Comparison of ENCODE assay signal across 8 cellular contexts in the genomic region with DNA sequence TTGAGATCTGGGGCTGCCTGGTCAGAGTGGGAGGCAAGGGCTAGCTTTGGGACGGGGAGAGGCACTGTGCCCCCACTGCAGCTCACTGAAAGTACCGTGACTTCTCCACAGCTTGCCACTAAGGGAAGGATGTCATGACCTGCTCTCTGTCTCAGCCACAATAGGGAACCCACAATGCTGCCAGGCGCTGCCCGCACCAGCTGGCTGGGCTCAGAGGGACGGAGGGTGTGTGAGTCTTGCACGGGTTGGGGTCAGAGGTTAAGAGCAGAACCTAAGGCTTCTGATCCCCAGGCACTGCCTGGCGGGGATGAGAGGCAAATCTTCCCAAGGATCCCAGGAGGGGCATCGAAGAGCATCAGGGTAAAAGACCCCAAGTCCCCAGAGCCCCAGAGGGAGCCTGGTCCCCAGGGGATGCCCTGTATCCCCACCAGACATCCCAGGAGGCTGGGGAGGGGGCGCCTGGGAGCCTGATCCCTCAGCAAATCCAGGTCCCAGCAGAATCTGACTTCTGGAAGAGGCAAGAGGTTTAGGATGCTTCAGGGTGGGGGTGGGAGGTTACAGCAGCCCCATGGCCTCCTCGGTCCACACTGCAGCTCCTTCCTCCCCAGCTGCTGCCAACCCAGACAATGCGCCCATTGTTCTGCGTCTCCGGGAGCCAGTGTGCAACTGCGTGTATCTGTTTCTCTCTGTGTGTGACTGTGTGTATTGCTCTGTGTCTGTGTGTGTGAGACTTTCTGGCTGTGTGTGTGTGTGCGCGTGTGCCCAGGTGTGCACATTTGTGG. TPM values are rescaled to one million over a fixed set of nuclear protein-coding genes. Genes with fewer than 3 reads are reported as not detected.
A peak's percentile ranks its signal among the peaks of the same experiment; 100 is the strongest.
DNase-seq lines count a peak whose midpoint lies in the region; ATAC-seq and TF ChIP-seq lines count a peak whose summit lies in the region.
"Had no signal": no experiment of that assay in that cellular context is flagged by ENCODE, and none has a peak within 500 bp of the region (broad histone marks: within the 10 kb centered on the region; RNA-seq: fewer than 3 reads in every experiment).

No MANE protein-coding gene starts in this region.

- H3K36me3 ChIP-seq in heart right ventricle (peaks cover 0 to 15% (median 2%) of the 10 kb centered on the region in 9 donors), gastrocnemius medialis (no peaks in the 10 kb centered on the region)

- peaks cover 0 to 11% (median 0%) of the 10 kb centered on the region in 7 donors for H3K27me3 ChIP-seq in heart right ventricle
- no peaks in the 10 kb centered on the region for H3K27me3 ChIP-seq in gastrocnemius medialis

- no peak for TF ChIP-seq POLR2A in gastrocnemius medialis (IDR thresholded peaks at IDR 0.05)

- intact Hi-C loops in heart right ventricle (cut with DNase I) = loop anchor here in 1 of 10 donors (5.0 kb wide), 1 partner anchor 54 kb away; the partner anchor contains the start of gene BSDC1
- intact Hi-C loops in gastrocnemius medialis (cut with DNase I; ENCODE audit: low total_unique reads) = no loop called here

- H3K4me3 ChIP-seq in heart right ventricle = no peak overlapping the region
- no peak overlapping the region for H3K4me3 ChIP-seq in gastrocnemius medialis

- DNase-seq in SW480 (ENCODE audit: low spot score) = peak; percentile 74
- no peak for DNase-seq in heart right ventricle
- DNase-seq in stimulated activated naive B cell treated with anti-CD40 and anti-IgM and Interleukin-4, amounts not matched to agents 10 μg/mL and 1 μg/mL and 100 μg/mL, for 72 hours = peak; percentile 79
- no peak for DNase-seq in GM19238 (ENCODE audit: insufficient read length, low spot score)
- no peak for DNase-seq in gastrocnemius medialis

- no peaks in the 10 kb centered on the region for H3K9me3 Mint-ChIP-seq in stimulated activated naive B cell treated with anti-CD40 and anti-IgM and Interleukin-4, amounts not matched to agents 10 μg/mL and 1 μg/mL and 100 μg/mL, for 72 hours

- peaks cover 4 to 18% of the 10 kb centered on the region in 2 donors for H3K36me3 Mint-ChIP-seq in stimulated activated naive B cell treated with anti-CD40 and anti-IgM and Interleukin-4, amounts not matched to agents 10 μg/mL and 1 μg/mL and 100 μg/mL, for 72 hours

- ATAC-seq in HG03432 (IDR thresholded peaks at IDR 0.05; ENCODE audit: unreplicated experiment) (peak; percentile 26), heart right ventricle (peak; percentile 20 to 49 (median 32)), gastrocnemius medialis (no peak), GM19455 (IDR thresholded peaks at IDR 0.05; ENCODE audit: unreplicated experiment) (no peak)
- peak; percentile 62 to 63 for ATAC-seq in stimulated activated naive B cell treated with anti-CD40 and anti-IgM and Interleukin-4, amounts not matched to agents 10 μg/mL and 1 μg/mL and 100 μg/mL, for 72 hours (replicated peaks)

- WGBS in heart right ventricle, 2 donors = 62 to 63% methylated on average over 16 of the region's 16 CpGs

- H3K9me3 ChIP-seq in heart right ventricle = no peaks in the 10 kb centered on the region
- H3K9me3 ChIP-seq in gastrocnemius medialis = no peaks in the 10 kb centered on the region

- peak overlapping the region; percentile 96 for H3K27ac Mint-ChIP-seq in stimulated activated naive B cell treated with anti-CD40 and anti-IgM and Interleukin-4, amounts not matched to agents 10 μg/mL and 1 μg/mL and 100 μg/mL, for 72 hours

- H3K27me3 Mint-ChIP-seq in stimulated activated naive B cell treated with anti-CD40 and anti-IgM and Interleukin-4, amounts not matched to agents 10 μg/mL and 1 μg/mL and 100 μg/mL, for 72 hours = no peaks in the 10 kb centered on the region

- peak overlapping the region; percentile 71 to 72 for H3K4me3 Mint-ChIP-seq in stimulated activated naive B cell treated with anti-CD40 and anti-IgM and Interleukin-4, amounts not matched to agents 10 μg/mL and 1 μg/mL and 100 μg/mL, for 72 hours

- H3K4me1 Mint-ChIP-seq in stimulated activated naive B cell treated with anti-CD40 and anti-IgM and Interleukin-4, amounts not matched to agents 10 μg/mL and 1 μg/mL and 100 μg/mL, for 72 hours = peaks cover 49 to 63% of the 10 kb centered on the region in 2 donors

- in situ Hi-C loops in gastrocnemius medialis (cut with MboI; ENCODE audit: low sequenced_read_pairs in 4 of 4) = no loop called here

- peak overlapping the region in 8 of 10 donors; percentile 46 to 89 (median 62) for H3K27ac ChIP-seq in heart right ventricle
- no peak overlapping the region for H3K27ac ChIP-seq in gastrocnemius medialis
- H3K27ac ChIP-seq: parathyroid adenoma had no signal

- H3K4me1 ChIP-seq in heart right ventricle = peaks cover 0 to 67% (median 44%) of the 10 kb centered on the region in 9 donors
- peaks cover 4 to 9% of the 10 kb centered on the region in 2 donors for H3K4me1 ChIP-seq in gastrocnemius medialis
- H3K4me1 ChIP-seq: parathyroid adenoma had no signal

- TF ChIP-seq CTCF in heart right ventricle (IDR thresholded peaks at IDR 0.05) = no peak
- TF ChIP-seq CTCF in gastrocnemius medialis (IDR thresholded peaks at IDR 0.05 in 4 of 5, conservative IDR thresholded peaks at IDR 0.05 in 1 of 5) = no peak

RNA-seq across cellular contexts. Expression of gene MARCKSL1, which starts 2.0 kb away (rescaled TPM):
- total RNA-seq in heart right ventricle (10 to 100 TPM in 8 of 10 donors, 1 to 10 TPM in 2; 6.3 to 27.4 (median 13.2) TPM), gastrocnemius medialis (1 to 10 TPM in 2 of 4 donors, under 1 TPM in 2; 0.75 to 2.6 (median 1.5) TPM)
- polyA plus RNA-seq in heart right ventricle = 10 to 100 TPM; 21.1 to 61.1 TPM

RNA-seq across cellular contexts. Expression of gene FAM229A, which starts 24.2 kb away (rescaled TPM):
- total RNA-seq in heart right ventricle (1 to 10 TPM in 9 of 10 donors, under 1 TPM in 1; 0.93 to 5.2 (median 2.2) TPM), gastrocnemius medialis (10 to 100 TPM in 1 of 4 donors, 1 to 10 TPM in 2, under 1 TPM in 1; 0.81 to 13.4 (median 2.0) TPM)
- polyA plus RNA-seq in heart right ventricle = 10 to 100 TPM in 1 of 2 donors, 1 to 10 TPM in 1; 2.8 to 13.4 TPM

RNA-seq across cellular contexts. Expression of gene TSSK3, which starts 24.3 kb away (rescaled TPM):
- total RNA-seq in heart right ventricle (1 to 10 TPM in 7 of 10 donors, under 1 TPM in 3; 0.47 to 5.8 (median 1.7) TPM), gastrocnemius medialis (1 to 10 TPM in 1 of 4 donors, not detected in 3; 1.8 TPM)
- polyA plus RNA-seq in heart right ventricle = 1 to 10 TPM in 1 of 2 donors, under 1 TPM in 1; 0.10 to 4.4 TPM

RNA-seq across cellular contexts. Expression of gene HDAC1, which starts 46.2 kb away (rescaled TPM):
- total RNA-seq in heart right ventricle (10 to 100 TPM; 27.5 to 43.5 (median 33.0) TPM), gastrocnemius medialis (10 to 100 TPM in 2 of 4 donors, 1 to 10 TPM in 2; 8.7 to 23.8 (median 11.8) TPM)
- polyA plus RNA-seq in heart right ventricle = 10 to 100 TPM; 29.6 to 33.9 TPM

RNA-seq across cellular contexts. Expression of gene BSDC1, which starts 56.2 kb away (rescaled TPM):
- total RNA-seq in heart right ventricle (10 to 100 TPM; 37.2 to 49.4 (median 45.9) TPM), gastrocnemius medialis (10 to 100 TPM; 53.8 to 77.8 (median 62.1) TPM)
- polyA plus RNA-seq in heart right ventricle = 10 to 100 TPM; 21.4 to 24.1 TPM

Comparison
In these comparisons a context has a peak if more than half of its experiments do, and no peak if none do; other contexts are left out.
1. ATAC-seq: peak in HG03432 (single experiment), heart right ventricle (8 of 8) and stimulated activated naive B cell treated with anti-CD40 and anti-IgM and Interleukin-4, amounts not matched to agents 10 μg/mL and 1 μg/mL and 100 μg/mL, for 72 hours (2 of 2); none in gastrocnemius medialis (0 of 2) and GM19455 (single experiment).
2. DNase-seq: peak in SW480 (single experiment) and stimulated activated naive B cell treated with anti-CD40 and anti-IgM and Interleukin-4, amounts not matched to agents 10 μg/mL and 1 μg/mL and 100 μg/mL, for 72 hours (single experiment); none in heart right ventricle (0 of 2), GM19238 (single experiment) and gastrocnemius medialis (0 of 2).
3. H3K27ac ChIP-seq: peak in heart right ventricle (8 of 10); none in gastrocnemius medialis (0 of 4).